In genomic region chr6:83424392-83425018, GRCh38 we compare ENCODE assay signal across 1 cellular context.
TF ChIP-seq lines count a peak whose summit lies in the region.

No MANE protein-coding gene starts in this region.

TF ChIP-seq in K562, 482 proteins besides CTCF, POLR2A, EP300 and RAD21 (continued from another document):
- TF ChIP-seq ZNF318 (IDR thresholded peaks at IDR 0.05; ENCODE audit: borderline replicate concordance in 1 of 2, low read depth in 1 of 2) (no peak), NR4A1 (CRISPR knock-in tag; IDR thresholded peaks at IDR 0.05) (no peak), NR4A1 (tag; IDR thresholded peaks at IDR 0.05) (no peak), CBFB (CRISPR knock-in tag; IDR thresholded peaks at IDR 0.05) (no peak), MIER1 (IDR thresholded peaks at IDR 0.05; ENCODE audit: low read depth) (no peak), ETV6 (IDR thresholded peaks at IDR 0.05; ENCODE audit: borderline replicate concordance in 1 of 2, low read depth in 2 of 2, low read length in 1 of 2) (no peak), ETV6 (CRISPR knock-in tag; IDR thresholded peaks at IDR 0.05; ENCODE audit: borderline replicate concordance) (no peak), CHAMP1 (IDR thresholded peaks at IDR 0.05) (0 out of 2 replicates have a peak, but pooled peaks have one; percentile 60), ZNF77 (CRISPR knock-in tag; IDR thresholded peaks at IDR 0.05) (no peak), RBM17 (IDR thresholded peaks at IDR 0.05; ENCODE audit: borderline replicate concordance, low read depth, low read length) (no peak), XRCC3 (IDR thresholded peaks at IDR 0.05) (no peak), ATF7 (IDR thresholded peaks at IDR 0.05) (no peak), ADNP (tag; IDR thresholded peaks at IDR 0.05) (0 out of 2 replicates have a peak, but pooled peaks have one; percentile 24), TEAD1 (CRISPR knock-in tag; IDR thresholded peaks at IDR 0.05) (no peak), HNRNPLL (IDR thresholded peaks at IDR 0.05; ENCODE audit: low read depth, low read length, poor library complexity, severe bottlenecking) (no peak), HMG20A (CRISPR knock-in tag; conservative IDR thresholded peaks at IDR 0.05) (no peak), RNF2 (IDR thresholded peaks at IDR 0.05) (no peak), E2F8 (IDR thresholded peaks at IDR 0.05; ENCODE audit: low read depth, partially characterized antibody) (no peak), NFYB (IDR thresholded peaks at IDR 0.05; ENCODE audit: extremely low read depth, insufficient read length) (no peak), TRIM28 (IDR thresholded peaks at IDR 0.05) (0 out of 2 replicates have a peak, but pooled peaks have one; percentile 47), RBM25 (IDR thresholded peaks at IDR 0.05; ENCODE audit: low read depth, low read length, severe bottlenecking) (peak; percentile 78), ZNF354B (CRISPR knock-in tag; IDR thresholded peaks at IDR 0.05) (peak; percentile 96), IFI16 (CRISPR knock-in tag; IDR thresholded peaks at IDR 0.05) (no peak), NFXL1 (CRISPR knock-in tag; IDR thresholded peaks at IDR 0.05) (no peak), MTA1 (IDR thresholded peaks at IDR 0.05; ENCODE audit: borderline replicate concordance) (no peak), ZFX (CRISPR knock-in tag; IDR thresholded peaks at IDR 0.05) (no peak), CHCHD3 (CRISPR knock-in tag; IDR thresholded peaks at IDR 0.05) (no peak), ZC3H11A (IDR thresholded peaks at IDR 0.05; ENCODE audit: low read depth, low read length) (no peak), CBX3 (IDR thresholded peaks at IDR 0.05; ENCODE audit: borderline replicate concordance in 1 of 2, low read length in 2 of 2) (peak in 1 of 2 experiments; percentile 77; a peak in 2 of 3 replicates), ZBTB33 (CRISPR knock-in tag; IDR thresholded peaks at IDR 0.05) (no peak), XRCC5 (IDR thresholded peaks at IDR 0.05; ENCODE audit: low read depth, low read length) (no peak), ATF4 (CRISPR knock-in tag; IDR thresholded peaks at IDR 0.05) (no peak)
- TF ChIP-seq, protein P1, sequence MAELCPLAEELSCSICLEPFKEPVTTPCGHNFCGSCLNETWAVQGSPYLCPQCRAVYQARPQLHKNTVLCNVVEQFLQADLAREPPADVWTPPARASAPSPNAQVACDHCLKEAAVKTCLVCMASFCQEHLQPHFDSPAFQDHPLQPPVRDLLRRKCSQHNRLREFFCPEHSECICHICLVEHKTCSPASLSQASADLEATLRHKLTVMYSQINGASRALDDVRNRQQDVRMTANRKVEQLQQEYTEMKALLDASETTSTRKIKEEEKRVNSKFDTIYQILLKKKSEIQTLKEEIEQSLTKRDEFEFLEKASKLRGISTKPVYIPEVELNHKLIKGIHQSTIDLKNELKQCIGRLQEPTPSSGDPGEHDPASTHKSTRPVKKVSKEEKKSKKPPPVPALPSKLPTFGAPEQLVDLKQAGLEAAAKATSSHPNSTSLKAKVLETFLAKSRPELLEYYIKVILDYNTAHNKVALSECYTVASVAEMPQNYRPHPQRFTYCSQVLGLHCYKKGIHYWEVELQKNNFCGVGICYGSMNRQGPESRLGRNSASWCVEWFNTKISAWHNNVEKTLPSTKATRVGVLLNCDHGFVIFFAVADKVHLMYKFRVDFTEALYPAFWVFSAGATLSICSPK (IDR thresholded peaks at IDR 0.05; ENCODE audit: borderline replicate concordance), result no peak
- TF ChIP-seq, protein P2, sequence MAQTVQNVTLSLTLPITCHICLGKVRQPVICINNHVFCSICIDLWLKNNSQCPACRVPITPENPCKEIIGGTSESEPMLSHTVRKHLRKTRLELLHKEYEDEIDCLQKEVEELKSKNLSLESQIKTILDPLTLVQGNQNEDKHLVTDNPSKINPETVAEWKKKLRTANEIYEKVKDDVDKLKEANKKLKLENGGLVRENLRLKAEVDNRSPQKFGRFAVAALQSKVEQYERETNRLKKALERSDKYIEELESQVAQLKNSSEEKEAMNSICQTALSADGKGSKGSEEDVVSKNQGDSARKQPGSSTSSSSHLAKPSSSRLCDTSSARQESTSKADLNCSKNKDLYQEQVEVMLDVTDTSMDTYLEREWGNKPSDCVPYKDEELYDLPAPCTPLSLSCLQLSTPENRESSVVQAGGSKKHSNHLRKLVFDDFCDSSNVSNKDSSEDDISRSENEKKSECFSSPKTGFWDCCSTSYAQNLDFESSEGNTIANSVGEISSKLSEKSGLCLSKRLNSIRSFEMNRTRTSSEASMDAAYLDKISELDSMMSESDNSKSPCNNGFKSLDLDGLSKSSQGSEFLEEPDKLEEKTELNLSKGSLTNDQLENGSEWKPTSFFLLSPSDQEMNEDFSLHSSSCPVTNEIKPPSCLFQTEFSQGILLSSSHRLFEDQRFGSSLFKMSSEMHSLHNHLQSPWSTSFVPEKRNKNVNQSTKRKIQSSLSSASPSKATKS (CRISPR knock-in tag; IDR thresholded peaks at IDR 0.05), result no peak
